Comparison of ENCODE assay signal across 24 cellular contexts in genomic region chr17:16661217-16661616, GRCh38.
"Had no signal": no experiment of that assay in that cellular context is flagged by ENCODE, and none has a peak within 500 bp of the region (broad histone marks: within the 10 kb centered on the region; RNA-seq: fewer than 3 reads in every experiment).

No MANE protein-coding gene starts in this region.

- FAIRE-seq: endothelial cell of umbilical vein, islet of Langerhans had no signal

- H3K27me3 ChIP-seq: cardiac muscle cell, ovary, uterus had no signal

- H3K9me3 ChIP-seq: esophagus muscularis mucosa, heart right ventricle, left ventricle myocardium inferior, lower lobe of right lung, ovary, thoracic aorta, tibial nerve, upper lobe of right lung, uterus had no signal

- H3K36me3 ChIP-seq: cardiac muscle cell, esophagus muscularis mucosa, heart right ventricle, left ventricle myocardium inferior, lower lobe of right lung, ovary, thoracic aorta, tibial nerve, upper lobe of right lung, uterus had no signal

- DNase-seq: effector CD8-positive, alpha-beta T cell; endodermal cell; foreskin keratinocyte; glutamatergic neuron; heart right ventricle; hippocampal formation; kidney glomerular epithelial cell; left colon; left ventricle myocardium inferior; lower lobe of right lung; natural killer cell; occipital lobe; ovary; stimulated activated CD4-positive, alpha-beta T cell treated with anti-CD3 and anti-CD28 coated beads, Interleukin-2, amount 100 ng/mL, for 24 hours; stimulated activated CD4-positive, alpha-beta T cell treated with anti-CD3 and anti-CD28 coated beads, Interleukin-4, amount 100 ng/mL, for 24 hours; stimulated activated naive B cell treated with anti-CD40 and anti-IgM and Interleukin-4, amounts not matched to agents 10 μg/mL and 1 μg/mL and 100 μg/mL, for 72 hours; upper lobe of right lung; uterus had no signal

- H3K4me3 ChIP-seq: cardiac muscle cell, esophagus muscularis mucosa, heart right ventricle, left ventricle myocardium inferior, lower lobe of right lung, ovary, thoracic aorta, tibial nerve, upper lobe of right lung, uterus had no signal

- H3K4me1 ChIP-seq: esophagus muscularis mucosa, heart right ventricle, left ventricle myocardium inferior, lower lobe of right lung, tibial nerve, upper lobe of right lung, uterus had no signal

- H3K27ac ChIP-seq: cardiac muscle cell, esophagus muscularis mucosa, foreskin keratinocyte, heart right ventricle, left ventricle myocardium inferior, lower lobe of right lung, ovary, thoracic aorta, tibial nerve, upper lobe of right lung, uterus had no signal
